1 cellular context compared by ENCODE assay signal in genomic region chr10:74011762-74012161, GRCh38.
TF ChIP-seq lines count a peak whose summit lies in the region.

No MANE protein-coding gene starts in this region.

TF ChIP-seq in SK-N-SH treated with all-trans-retinoic acid at 6 μM for 48 hours, 23 proteins besides CTCF, POLR2A, EP300 and RAD21 (continued from another document):
- TF ChIP-seq PATZ1 (CRISPR knock-in tag; IDR thresholded peaks at IDR 0.05; ENCODE audit: borderline replicate concordance) (no peak), TCF4 (CRISPR knock-in tag; IDR thresholded peaks at IDR 0.05; ENCODE audit: borderline replicate concordance) (no peak), ISL1 (CRISPR knock-in tag; IDR thresholded peaks at IDR 0.05) (no peak), TOX (CRISPR knock-in tag; IDR thresholded peaks at IDR 0.05; ENCODE audit: borderline replicate concordance) (no peak), ESRRG (CRISPR knock-in tag; IDR thresholded peaks at IDR 0.05) (no peak), ARNTL (CRISPR knock-in tag; IDR thresholded peaks at IDR 0.05; ENCODE audit: borderline replicate concordance, low read depth) (no peak), POU6F1 (CRISPR knock-in tag; IDR thresholded peaks at IDR 0.05; ENCODE audit: borderline replicate concordance, low read depth) (no peak), RARB (CRISPR knock-in tag; IDR thresholded peaks at IDR 0.05) (no peak), ZNF8 (CRISPR knock-in tag; IDR thresholded peaks at IDR 0.05) (no peak), ZFP3 (CRISPR knock-in tag; IDR thresholded peaks at IDR 0.05) (no peak), GLIS3 (CRISPR knock-in tag; IDR thresholded peaks at IDR 0.05) (no peak), ZNF565 (CRISPR knock-in tag; conservative IDR thresholded peaks at IDR 0.05; ENCODE audit: low read depth) (no peak), CSDC2 (CRISPR knock-in tag; IDR thresholded peaks at IDR 0.05) (no peak), SNAI2 (CRISPR knock-in tag; IDR thresholded peaks at IDR 0.05) (no peak), OSR1 (CRISPR knock-in tag; IDR thresholded peaks at IDR 0.05) (no peak), CSRNP3 (CRISPR knock-in tag; IDR thresholded peaks at IDR 0.05) (no peak), PPARA (CRISPR knock-in tag; IDR thresholded peaks at IDR 0.05; ENCODE audit: borderline replicate concordance) (no peak), ZC3H10 (CRISPR knock-in tag; IDR thresholded peaks at IDR 0.05) (no peak)
